In the genomic region with DNA sequence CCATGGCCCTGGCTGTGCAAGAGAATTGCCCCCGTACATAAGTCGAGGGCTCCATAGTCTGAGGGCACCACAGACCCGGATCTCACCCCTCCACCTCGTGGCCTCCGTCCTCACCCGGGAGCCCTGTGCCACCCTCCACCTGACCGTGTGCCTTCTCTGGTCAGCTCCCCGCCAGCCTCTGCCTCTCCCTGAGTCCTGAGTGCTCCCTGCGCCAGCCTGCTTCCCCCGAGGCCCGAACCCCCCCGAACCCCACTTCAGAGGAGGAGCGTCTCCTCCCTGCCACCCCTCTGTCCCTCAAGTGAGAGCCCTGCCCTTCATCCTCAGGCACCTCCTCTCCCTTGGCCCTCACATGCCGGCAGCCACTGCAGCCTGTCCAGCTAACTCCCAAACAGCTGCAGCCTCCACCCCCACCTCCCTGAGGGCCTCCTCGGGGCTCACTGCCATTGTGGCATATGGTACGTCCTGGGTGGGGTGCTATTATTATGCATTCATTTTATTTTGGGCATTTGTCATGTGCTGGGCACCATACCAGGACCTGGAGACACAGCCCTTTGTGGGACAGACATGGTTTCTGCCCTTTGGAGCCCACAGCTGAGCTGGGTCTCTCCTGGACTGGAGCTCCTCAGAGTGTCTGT, we compare ENCODE assay signal across 18 cellular contexts.
DNase-seq lines count a peak whose midpoint lies in the region; ATAC-seq and TF ChIP-seq lines count a peak whose summit lies in the region.
"Had no signal": no experiment of that assay in that cellular context is flagged by ENCODE, and none has a peak within 500 bp of the region (broad histone marks: within the 10 kb centered on the region; RNA-seq: fewer than 3 reads in every experiment).

No MANE protein-coding gene starts in this region.

- no peak overlapping the region for H3K4me3 ChIP-seq in sigmoid colon
- H3K4me3 ChIP-seq in mammary epithelial cell (replicated peaks in 1 of 3; ENCODE audit: insufficient read depth in 1 of 3, low read depth in 2 of 3, low read length in 3 of 3), result no peak overlapping the region
- H3K4me3 ChIP-seq in Peyer's patch, result no peak overlapping the region

- peak; percentile 67 for ATAC-seq in left ventricle myocardium superior
- ATAC-seq: activated naive CD8-positive, alpha-beta T cell treated with anti-CD3 and anti-CD28 coated beads, Interleukin-2, amount 50 U/mL, for 24 hours; activated T-helper 17 cell treated with anti-CD3 and anti-CD28 coated beads, Interleukin-2, amount 50 U/mL, for 72 hours; natural killer cell had no signal

- no TSS peak for BruUV-seq in mammary epithelial cell (replicated peaks; lab: Mats Ljungman, UMichigan)

- no peak for TF ChIP-seq POLR2A in sigmoid colon (IDR thresholded peaks at IDR 0.05)
- no peak for TF ChIP-seq POLR2A in Peyer's patch (IDR thresholded peaks at IDR 0.05)

- no peaks in the 10 kb centered on the region for H4K20me1 ChIP-seq in mammary epithelial cell (ENCODE audit: insufficient read depth, low read length)

- WGBS in sigmoid colon, 2 donors, result 85 to 90% methylated on average over 16 of the region's 16 CpGs
- 96% methylated on average over 8 of the region's 16 CpGs for WGBS in mammary epithelial cell (ENCODE audit: low coverage, missing lambda C conversion rate)

- H3K27ac ChIP-seq in sigmoid colon (no peak overlapping the region), mammary epithelial cell (ENCODE audit: insufficient read depth, low read depth, low read length) (no peak overlapping the region), Peyer's patch (no peak overlapping the region)
- H3K27ac ChIP-seq: brain microvascular endothelial cell, KMS-11 had no signal

- H3K27me3 ChIP-seq in sigmoid colon (peaks cover 0 to 9% (median 0%) of the 10 kb centered on the region in 3 donors), mammary epithelial cell (ENCODE audit: insufficient read depth, low read length) (no peaks in the 10 kb centered on the region), Peyer's patch (no peaks in the 10 kb centered on the region)
- H3K27me3 ChIP-seq: brain microvascular endothelial cell had no signal

- in situ Hi-C loops in mammary epithelial cell (cut with MboI; ENCODE audit: low sequenced_read_pairs in 2 of 2), result loop anchor here (5.0 to 10.0 kb wide), 3 partner anchors 350 to 420 kb away; no protein-coding TSS in a partner anchor

- DNase-seq in LHCN-M2 (ENCODE audit: low read depth), result peak; percentile 70
- peak; percentile 27 for DNase-seq in NCI-H524 treated with DMSO at 0.1 percent for 48 hours (lab: John Stamatoyannopoulos, UW)
- peak; percentile 59 for DNase-seq in left ventricle myocardium superior
- peak; percentile 49 for DNase-seq in sigmoid colon
- DNase-seq in NCI-H128 (lab: John Stamatoyannopoulos, UW; ENCODE audit: unreplicated experiment), result no peak
- DNase-seq in mammary epithelial cell, result no peak
- DNase-seq in Peyer's patch, result no peak
- DNase-seq: activated CD4-positive, alpha-beta T cell treated with anti-CD3 and anti-CD28 coated beads, Interleukin-2, amount 50 U/mL, for 1 hour; activated naive CD8-positive, alpha-beta T cell treated with anti-CD3 and anti-CD28 coated beads, Interleukin-2, amount 50 U/mL, for 24 hours; DMS79 treated with DMSO at 0.1 percent for 48 hours; natural killer cell; NCI-H1048; NCI-H2081; SHP77 treated with DMSO at 0.1 percent for 48 hours; stimulated activated CD4-positive, alpha-beta T cell treated with anti-CD3 and anti-CD28 coated beads, Interleukin-12 subunit alpha, Interleukin-12 subunit beta, amount 100 ng/mL, for 4 hours had no signal

- no peaks in the 10 kb centered on the region for H3K9me3 ChIP-seq in sigmoid colon
- no peaks in the 10 kb centered on the region for H3K9me3 ChIP-seq in mammary epithelial cell (replicated peaks; ENCODE audit: insufficient read depth, low read length)
- H3K9me3 ChIP-seq in Peyer's patch, result no peaks in the 10 kb centered on the region

- dilution Hi-C loops in mammary epithelial cell (cut with HindIII; ENCODE audit: low sequenced_read_pairs), result no loop called here

- intact Hi-C loops in left ventricle myocardium superior (cut with micrococcal nuclease), result no loop called here
- intact Hi-C loops in sigmoid colon (cut with DNase I), result no loop called here
- intact Hi-C loops in mammary epithelial cell (cut with micrococcal nuclease), result loop anchor here (10.0 kb wide), 1 partner anchor 110 kb away; a partner anchor contains a TSS

- no peak overlapping the region for H3K4me2 ChIP-seq in mammary epithelial cell (ENCODE audit: insufficient read depth, low read depth, low read length)
- H3K4me2 ChIP-seq: KMS-11 had no signal

- H3K36me3 ChIP-seq in sigmoid colon (no peaks in the 10 kb centered on the region), mammary epithelial cell (ENCODE audit: insufficient read depth, low read length) (no peaks in the 10 kb centered on the region), Peyer's patch (no peaks in the 10 kb centered on the region)
- H3K36me3 ChIP-seq: brain microvascular endothelial cell had no signal

- CTCF ChIA-PET in mammary epithelial cell (lab: Charles Lee; ENCODE audit: low non-redundant PET), result no interaction called here

- H3K79me2 ChIP-seq in mammary epithelial cell (ENCODE audit: insufficient read depth, low read length), result no peaks in the 10 kb centered on the region

- no peak overlapping the region for H3K9ac ChIP-seq in mammary epithelial cell (ENCODE audit: insufficient read depth, low read length)
- H3K9ac ChIP-seq: KMS-11 had no signal

- no peaks in the 10 kb centered on the region for H3K4me1 ChIP-seq in sigmoid colon
- peaks cover 14% of the 10 kb centered on the region for H3K4me1 ChIP-seq in mammary epithelial cell (ENCODE audit: insufficient read depth, low read length)
- H3K4me1 ChIP-seq in Peyer's patch, result peaks cover 0 to 3% (median 0%) of the 10 kb centered on the region in 4 donors

- TF ChIP-seq CTCF in sigmoid colon (IDR thresholded peaks at IDR 0.05), result no peak
- TF ChIP-seq CTCF in mammary epithelial cell (conservative IDR thresholded peaks at IDR 0.05 in 1 of 2, IDR thresholded peaks at IDR 0.05 in 1 of 2; ENCODE audit: extremely low read depth in 1 of 2, insufficient read depth in 1 of 2, low read depth in 1 of 2, low read length in 2 of 2), result no peak
- no peak for TF ChIP-seq CTCF in Peyer's patch (IDR thresholded peaks at IDR 0.05)

- H2AFZ ChIP-seq in mammary epithelial cell (ENCODE audit: low read depth, low read length), result no peak overlapping the region

- no peak for TF ChIP-seq EP300 in sigmoid colon (IDR thresholded peaks at IDR 0.05)

Comparison
In these comparisons a context has a peak if more than half of its experiments do, and no peak if none do; other contexts are left out.
1. DNase-seq: peak in LHCN-M2 (single experiment), NCI-H524 treated with DMSO at 0.1 percent for 48 hours (single experiment), left ventricle myocardium superior (single experiment) and sigmoid colon (single experiment); none in NCI-H128 (single experiment), mammary epithelial cell (single experiment) and Peyer's patch (0 of 3).